Comparison of ENCODE assay signal across 36 cellular contexts in the genomic region with DNA sequence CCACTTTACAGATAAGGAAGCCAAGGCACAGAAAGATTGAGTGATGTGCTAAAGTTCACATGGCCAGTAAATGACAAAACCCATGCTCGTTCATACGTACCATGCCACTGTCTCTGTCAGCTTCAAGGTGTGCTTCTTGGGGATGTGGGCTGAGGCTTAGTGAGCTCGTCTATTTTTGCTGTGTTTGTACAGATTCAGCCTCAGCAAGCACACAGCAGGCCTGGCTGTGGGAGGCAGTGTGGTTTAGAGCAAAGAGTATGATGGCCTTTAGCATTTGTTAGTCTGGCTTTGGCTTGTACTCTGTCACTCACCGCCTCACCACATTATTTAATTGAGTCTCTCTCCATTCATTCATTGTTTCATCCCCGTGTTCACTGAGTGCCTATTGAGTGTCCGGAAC. TPM values are rescaled to one million over a fixed set of nuclear protein-coding genes. Genes with fewer than 3 reads are reported as not detected.
"Had no signal": no experiment of that assay in that cellular context is flagged by ENCODE, and none has a peak within 500 bp of the region (broad histone marks: within the 10 kb centered on the region; RNA-seq: fewer than 3 reads in every experiment).

No MANE protein-coding gene starts in this region.

- H3K4me3 Mint-ChIP-seq: activated CD4-positive, alpha-beta memory T cell treated with anti-CD3 and anti-CD28 coated beads, Interleukin-2, amount 10 ng/mL, durations not matched to agents 7 days and 5 days; activated CD4-positive, alpha-beta T cell treated with anti-CD3 and anti-CD28 coated beads for 36 hours; activated CD4-positive, alpha-beta T cell treated with anti-CD3 and anti-CD28 coated beads, Interleukin-2, amount 10 ng/mL, durations not matched to agents 7 days and 5 days; activated CD8-positive, alpha-beta memory T cell treated with anti-CD3 and anti-CD28 coated beads, Interleukin-2, amount 10 ng/mL, durations not matched to agents 7 days and 5 days; activated CD8-positive, alpha-beta T cell treated with anti-CD3 and anti-CD28 coated beads, Interleukin-2, amount 10 ng/mL, durations not matched to agents 7 days and 5 days; activated naive CD8-positive, alpha-beta T cell treated with anti-CD3 and anti-CD28 coated beads for 36 hours; activated T-cell treated with anti-CD3 and anti-CD28 coated beads, Interleukin-2, amount 50 U/mL, for 24 hours; brain; central memory CD8-positive, alpha-beta T cell; T-helper 1 cell treated with Interleukin-12 subunit alpha and Interleukin-12 subunit beta and Interleukin-4 antibody, amounts not matched to agents 30 μg/mL and 1 μg/mL, for 36 hours; T-helper 2 cell treated with Interferon-gamma antibody and Interleukin-4, amounts not matched to agents 5 μg/mL and 100 μg/mL, for 36 hours; WTC11 had no signal

- H3K36me3 ChIP-seq: adrenal gland, cardiac muscle cell, WERI-Rb-1 had no signal

- H3K27ac Mint-ChIP-seq: activated CD4-positive, alpha-beta memory T cell treated with anti-CD3 and anti-CD28 coated beads, Interleukin-2, amount 10 ng/mL, durations not matched to agents 7 days and 5 days; activated CD4-positive, alpha-beta T cell treated with anti-CD3 and anti-CD28 coated beads for 36 hours; activated CD4-positive, alpha-beta T cell treated with anti-CD3 and anti-CD28 coated beads, Interleukin-2, amount 10 ng/mL, durations not matched to agents 7 days and 5 days; activated CD8-positive, alpha-beta memory T cell treated with anti-CD3 and anti-CD28 coated beads, Interleukin-2, amount 10 ng/mL, durations not matched to agents 7 days and 5 days; activated CD8-positive, alpha-beta T cell treated with anti-CD3 and anti-CD28 coated beads, Interleukin-2, amount 10 ng/mL, durations not matched to agents 7 days and 5 days; activated naive CD4-positive, alpha-beta T cell treated with anti-CD3 and anti-CD28 coated beads, Interleukin-2, amount 50 U/mL, for 72 hours; activated naive CD8-positive, alpha-beta T cell treated with anti-CD3 and anti-CD28 coated beads for 36 hours; activated T-cell treated with anti-CD3 and anti-CD28 coated beads, Interleukin-2, amount 50 U/mL, for 24 hours; activated T-helper 2 cell treated with anti-CD3 and anti-CD28 coated beads, Interferon-gamma antibody, Interleukin-2, Interleukin-4, amounts not matched to agents 10 μg/mL and 5 μg/mL and 100 μg/mL, durations not matched to agents 14 hours and 24 hours and 36 hours; brain; T-helper 1 cell treated with Interleukin-12 subunit alpha and Interleukin-12 subunit beta and Interleukin-4 antibody, amounts not matched to agents 30 μg/mL and 1 μg/mL, for 36 hours; T-helper 2 cell treated with Interferon-gamma antibody and Interleukin-4, amounts not matched to agents 5 μg/mL and 100 μg/mL, for 36 hours; WTC11 had no signal

- H3K27me3 ChIP-seq: adrenal gland, cardiac muscle cell had no signal

- FAIRE-seq: astrocyte, bronchial epithelial cell had no signal

- H3K9me3 ChIP-seq: adrenal gland had no signal

- H3K4me3 ChIP-seq: adrenal gland, cardiac muscle cell had no signal

- DNase-seq: activated CD4-positive, alpha-beta memory T cell treated with anti-CD3 and anti-CD28 coated beads, Interleukin-2, amount 10 ng/mL, durations not matched to agents 7 days and 5 days; activated CD4-positive, alpha-beta T cell treated with anti-CD3 and anti-CD28 coated beads for 1 hour; activated CD4-positive, alpha-beta T cell treated with anti-CD3 and anti-CD28 coated beads for 36 hours; activated CD4-positive, alpha-beta T cell treated with anti-CD3 and anti-CD28 coated beads for 48 hours; activated CD4-positive, alpha-beta T cell treated with anti-CD3 and anti-CD28 coated beads, Interleukin-2, amount 10 ng/mL, durations not matched to agents 7 days and 5 days; activated CD4-positive, alpha-beta T cell treated with anti-CD3 and anti-CD28 coated beads, Interleukin-2, amount 50 U/mL, for 48 hours; activated CD4-positive, CD25-positive, alpha-beta regulatory T cell; activated CD8-positive, alpha-beta memory T cell treated with anti-CD3 and anti-CD28 coated beads for 24 hours; activated CD8-positive, alpha-beta memory T cell treated with anti-CD3 and anti-CD28 coated beads, Interleukin-2, amount 10 ng/mL, durations not matched to agents 7 days and 5 days; activated CD8-positive, alpha-beta memory T cell treated with anti-CD3 and anti-CD28 coated beads, Interleukin-2, amount 50 U/mL, for 48 hours; activated CD8-positive, alpha-beta T cell treated with anti-CD3 and anti-CD28 coated beads, Interleukin-2, amount 10 ng/mL, durations not matched to agents 7 days and 5 days; activated effector memory CD4-positive, alpha-beta T cell treated with Interleukin-2 at 50 U/mL for 16 hours; activated gamma-delta T cell; activated naive CD4-positive, alpha-beta T cell treated with anti-CD3 and anti-CD28 coated beads, Interleukin-2, amount 50 U/mL, for 16 hours; activated naive CD4-positive, alpha-beta T cell treated with Interleukin-2 at 50 U/mL for 16 hours; activated naive CD8-positive, alpha-beta T cell treated with anti-CD3 and anti-CD28 coated beads for 36 hours; activated T-cell treated with anti-CD3 and anti-CD28 coated beads, Interleukin-2, amount 50 U/mL, for 24 hours; activated T-cell treated with anti-CD3 and anti-CD28 coated beads, Interleukin-2, amount 50 U/mL, for 48 hours; adrenal gland; amniotic stem cell; aorta; cerebellar nuclear complex; T-helper 1 cell; T-helper 9 cell; WERI-Rb-1 had no signal

- H3K36me3 Mint-ChIP-seq: activated CD8-positive, alpha-beta memory T cell treated with anti-CD3 and anti-CD28 coated beads, Interleukin-2, amount 10 ng/mL, durations not matched to agents 7 days and 5 days; activated naive CD4-positive, alpha-beta T cell treated with anti-CD3 and anti-CD28 coated beads, Interleukin-2, amount 50 U/mL, for 72 hours; activated naive CD8-positive, alpha-beta T cell treated with anti-CD3 and anti-CD28 coated beads for 36 hours; brain; WTC11 had no signal

- H3K9me3 Mint-ChIP-seq: activated CD4-positive, alpha-beta memory T cell treated with anti-CD3 and anti-CD28 coated beads, Interleukin-2, amount 10 ng/mL, durations not matched to agents 7 days and 5 days; activated CD4-positive, alpha-beta T cell treated with anti-CD3 and anti-CD28 coated beads, Interleukin-2, amount 10 ng/mL, durations not matched to agents 7 days and 5 days; activated naive CD4-positive, alpha-beta T cell treated with anti-CD3 and anti-CD28 coated beads, Interleukin-2, amount 50 U/mL, for 72 hours; activated naive CD8-positive, alpha-beta T cell treated with anti-CD3 and anti-CD28 coated beads for 36 hours; activated T-cell treated with anti-CD3 and anti-CD28 coated beads, Interleukin-2, amount 50 U/mL, for 24 hours; activated T-helper 2 cell treated with anti-CD3 and anti-CD28 coated beads, Interferon-gamma antibody, Interleukin-2, Interleukin-4, amounts not matched to agents 10 μg/mL and 5 μg/mL and 100 μg/mL, durations not matched to agents 14 hours and 24 hours and 36 hours; central memory CD8-positive, alpha-beta T cell; T-helper 1 cell treated with Interleukin-12 subunit alpha and Interleukin-12 subunit beta and Interleukin-4 antibody, amounts not matched to agents 30 μg/mL and 1 μg/mL, for 36 hours; T-helper 2 cell treated with Interferon-gamma antibody and Interleukin-4, amounts not matched to agents 5 μg/mL and 100 μg/mL, for 36 hours; WTC11 had no signal

- H3K27ac ChIP-seq: adrenal gland, cardiac muscle cell, WERI-Rb-1 had no signal

- ATAC-seq: activated CD4-positive, alpha-beta T cell treated with anti-CD3 and anti-CD28 coated beads for 36 hours; activated CD4-positive, CD25-positive, alpha-beta regulatory T cell treated with anti-CD3 and anti-CD28 coated beads, Interleukin-2, amount 50 U/mL, for 24 hours; activated CD8-positive, alpha-beta memory T cell treated with anti-CD3 and anti-CD28 coated beads, Interleukin-2, amount 10 ng/mL, durations not matched to agents 7 days and 5 days; activated CD8-positive, alpha-beta T cell treated with anti-CD3 and anti-CD28 coated beads, Interleukin-2, amount 10 ng/mL, durations not matched to agents 7 days and 5 days; activated naive CD4-positive, alpha-beta T cell treated with anti-CD3 and anti-CD28 coated beads, Interleukin-2, amount 50 U/mL, for 72 hours; WTC11 had no signal

- H3K4me1 Mint-ChIP-seq: activated CD4-positive, alpha-beta memory T cell treated with anti-CD3 and anti-CD28 coated beads, Interleukin-2, amount 10 ng/mL, durations not matched to agents 7 days and 5 days; activated CD4-positive, alpha-beta T cell treated with anti-CD3 and anti-CD28 coated beads for 36 hours; activated CD4-positive, alpha-beta T cell treated with anti-CD3 and anti-CD28 coated beads, Interleukin-2, amount 10 ng/mL, durations not matched to agents 7 days and 5 days; activated CD8-positive, alpha-beta memory T cell treated with anti-CD3 and anti-CD28 coated beads, Interleukin-2, amount 10 ng/mL, durations not matched to agents 7 days and 5 days; activated naive CD8-positive, alpha-beta T cell treated with anti-CD3 and anti-CD28 coated beads for 36 hours; central memory CD8-positive, alpha-beta T cell; WTC11 had no signal

RNA-seq across cellular contexts. Expression of a gene that starts 55.3 kb away (rescaled TPM):
- total RNA-seq: activated CD4-positive, alpha-beta memory T cell treated with anti-CD3 and anti-CD28 coated beads, Interleukin-2, amount 10 ng/mL, durations not matched to agents 7 days and 5 days; activated CD4-positive, alpha-beta T cell treated with anti-CD3 and anti-CD28 coated beads, Interleukin-2, amount 10 ng/mL, durations not matched to agents 7 days and 5 days; activated CD8-positive, alpha-beta memory T cell treated with anti-CD3 and anti-CD28 coated beads, Interleukin-2, amount 10 ng/mL, durations not matched to agents 7 days and 5 days; activated CD8-positive, alpha-beta T cell treated with anti-CD3 and anti-CD28 coated beads, Interleukin-2, amount 10 ng/mL, durations not matched to agents 7 days and 5 days; activated naive CD4-positive, alpha-beta T cell treated with anti-CD3 and anti-CD28 coated beads, Interleukin-2, amount 50 U/mL, for 72 hours; activated naive CD8-positive, alpha-beta T cell treated with anti-CD3 and anti-CD28 coated beads for 36 hours had no signal
- polyA plus RNA-seq: cardiac muscle cell had no signal
